ENCODE assay signal across 19 cellular contexts in the genomic region with DNA sequence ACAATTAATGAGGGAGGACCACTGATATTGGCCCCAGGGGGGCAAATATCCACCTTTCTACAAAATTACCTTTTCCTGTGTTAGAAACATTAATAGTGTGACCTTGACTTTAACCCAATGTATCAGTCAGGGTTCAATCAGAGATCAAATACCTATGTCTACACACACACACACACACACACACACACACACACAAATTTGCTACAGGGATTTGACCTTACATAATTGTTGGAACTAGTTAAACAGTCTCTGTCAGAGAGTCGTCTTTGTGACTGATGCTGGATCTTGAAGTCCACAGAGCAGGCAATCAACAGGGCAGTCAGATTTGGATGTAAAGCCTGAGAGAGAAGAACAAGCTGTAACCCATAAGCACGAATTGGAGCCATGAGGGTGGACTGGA. TPM values are rescaled to one million over a fixed set of nuclear protein-coding genes. Genes with fewer than 3 reads are reported as not detected.
A peak's percentile ranks its signal among the peaks of the same experiment; 100 is the strongest.
DNase-seq lines count a peak whose midpoint lies in the region; ATAC-seq and TF ChIP-seq lines count a peak whose summit lies in the region.
"Had no signal": no experiment of that assay in that cellular context is flagged by ENCODE, and none has a peak within 500 bp of the region (broad histone marks: within the 10 kb centered on the region; RNA-seq: fewer than 3 reads in every experiment).

No MANE protein-coding gene starts in this region.

- H2AFZ ChIP-seq in parathyroid adenoma, result peak overlapping the region; percentile 67

- H3K4me3 ChIP-seq in SJSA1, result no peak overlapping the region
- no peak overlapping the region for H3K4me3 ChIP-seq in parathyroid adenoma (ENCODE audit: low read depth, low read length)
- H3K4me3 ChIP-seq in right atrium auricular region, result no peak overlapping the region
- H3K4me3 ChIP-seq: A549 had no signal

- peak; percentile 9 for ATAC-seq in esophagus mucosa
- no peak for ATAC-seq in GM18858 (IDR thresholded peaks at IDR 0.05; ENCODE audit: unreplicated experiment)

- H3K27me3 ChIP-seq in SJSA1 (replicated peaks) (no peaks in the 10 kb centered on the region), parathyroid adenoma (ENCODE audit: control insufficient read depth, insufficient read depth, low read length) (no peaks in the 10 kb centered on the region), right atrium auricular region (no peaks in the 10 kb centered on the region)
- H3K27me3 ChIP-seq: vagina had no signal

- H3K4me2 ChIP-seq in parathyroid adenoma (ENCODE audit: low read length), result no peak overlapping the region
- H3K4me2 ChIP-seq: A549 had no signal

- no peak overlapping the region for H3K9ac ChIP-seq in parathyroid adenoma

- no peaks in the 10 kb centered on the region for H3K36me3 ChIP-seq in SJSA1
- no peaks in the 10 kb centered on the region for H3K36me3 ChIP-seq in parathyroid adenoma (ENCODE audit: control insufficient read depth, insufficient read depth, low read length)
- no peaks in the 10 kb centered on the region for H3K36me3 ChIP-seq in right atrium auricular region
- H3K36me3 ChIP-seq: vagina had no signal

- peak in 1 of 2 experiments; percentile 14 for DNase-seq in SJSA1 (ENCODE audit: low read depth in 1 of 2, low spot score in 2 of 2)
- DNase-seq in DMS79 (lab: John Stamatoyannopoulos, UW), result no peak
- DNase-seq in right atrium auricular region (ENCODE audit: low spot score), result no peak
- DNase-seq in GM03348 (ENCODE audit: low spot score), result no peak
- DNase-seq: activated CD4-positive, alpha-beta T cell treated with anti-CD3 and anti-CD28 coated beads for 1 hour; activated CD8-positive, alpha-beta memory T cell treated with anti-CD3 and anti-CD28 coated beads, Interleukin-2, amount 50 U/mL, for 48 hours; activated naive CD4-positive, alpha-beta T cell treated with anti-CD3 and anti-CD28 coated beads, Interleukin-2, amount 10 ng/mL, durations not matched to agents 7 days and 5 days; CD4-positive, alpha-beta T cell; naive thymus-derived CD8-positive, alpha-beta T cell; NCI-H2029 treated with DMSO at 0.1 percent for 48 hours; T-helper 9 cell had no signal

- H3K27ac ChIP-seq in C4-2B (peak overlapping the region; percentile 18), SJSA1 (peak overlapping the region; percentile 39), parathyroid adenoma (no peak overlapping the region), right atrium auricular region (no peak overlapping the region)
- H3K27ac ChIP-seq: A549 had no signal

- H3K79me2 ChIP-seq in parathyroid adenoma, result no peaks in the 10 kb centered on the region

- peaks cover 30% of the 10 kb centered on the region for H3K4me1 ChIP-seq in SJSA1 (replicated peaks)
- H3K4me1 ChIP-seq in parathyroid adenoma, result no peaks in the 10 kb centered on the region
- H3K4me1 ChIP-seq in right atrium auricular region, result peaks cover 0 to 19% of the 10 kb centered on the region in 2 donors

- H3K9me3 ChIP-seq in SJSA1 (replicated peaks) (no peaks in the 10 kb centered on the region), parathyroid adenoma (ENCODE audit: control insufficient read depth, low read length) (no peaks in the 10 kb centered on the region), right atrium auricular region (no peaks in the 10 kb centered on the region)
- H3K9me3 ChIP-seq: A549, vagina had no signal

- TF ChIP-seq CTCF in C4-2B (conservative IDR thresholded peaks at IDR 0.05) (no peak), parathyroid adenoma (IDR thresholded peaks at IDR 0.05) (no peak), right atrium auricular region (IDR thresholded peaks at IDR 0.05) (no peak)

RNA-seq across cellular contexts. Expression of gene TM4SF4, which starts 32.5 kb away (rescaled TPM):
- not detected in 2 replicates for total RNA-seq in SJSA1 (2014; rRNA removed; shearing (Covaris generic))
- total RNA-seq in esophagus mucosa (not detected), right atrium auricular region (not detected)
- total RNA-seq: CD4-positive, alpha-beta T cell; dermis microvascular lymphatic vessel endothelial cell; lung microvascular endothelial cell; naive thymus-derived CD8-positive, alpha-beta T cell; vagina had no signal

Comparison
In these comparisons a context has a peak if more than half of its experiments do, and no peak if none do; other contexts are left out.
1. H3K27ac ChIP-seq: peak in C4-2B (single experiment) and SJSA1 (single experiment); none in parathyroid adenoma (single experiment) and right atrium auricular region (0 of 2).